In the genomic region with DNA sequence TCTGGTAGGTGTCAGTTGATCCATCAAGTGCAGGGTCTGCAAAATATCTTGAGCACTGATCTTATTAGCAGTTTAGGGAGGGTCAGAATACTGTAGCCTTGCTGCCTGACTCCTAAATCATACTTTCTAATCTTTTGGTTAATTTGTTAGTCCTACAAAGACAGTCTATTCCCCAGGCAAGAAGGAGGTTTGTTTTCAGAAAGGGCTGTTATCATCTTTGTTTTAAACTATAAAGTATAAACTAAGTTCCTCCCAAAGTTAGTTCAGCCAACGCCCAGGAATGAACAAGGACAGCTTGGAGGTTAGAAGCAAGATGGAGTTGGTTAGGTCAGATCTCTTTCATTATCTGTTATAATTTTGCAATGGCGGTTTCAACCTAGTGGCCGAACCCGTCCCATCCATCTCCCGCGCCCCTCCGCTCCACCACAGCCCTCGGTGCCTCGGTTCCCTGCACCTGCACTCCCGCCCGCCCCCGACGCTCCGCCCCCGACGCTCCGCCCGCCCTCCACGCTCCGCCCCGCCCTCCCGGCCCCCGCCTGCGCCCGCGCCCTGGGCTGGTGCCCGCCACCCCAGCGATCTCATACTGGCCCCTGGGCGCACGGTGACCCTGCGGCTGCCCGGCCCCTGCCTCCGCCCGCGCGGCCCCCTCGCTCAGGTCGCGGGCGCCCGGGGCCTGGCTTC, we compare ENCODE assay signal across 8 cellular contexts. TPM values are rescaled to one million over a fixed set of nuclear protein-coding genes. Genes with fewer than 3 reads are reported as not detected.
DNase-seq lines count a peak whose midpoint lies in the region; ATAC-seq, FAIRE-seq and TF ChIP-seq lines count a peak whose summit lies in the region.

A gene with protein sequence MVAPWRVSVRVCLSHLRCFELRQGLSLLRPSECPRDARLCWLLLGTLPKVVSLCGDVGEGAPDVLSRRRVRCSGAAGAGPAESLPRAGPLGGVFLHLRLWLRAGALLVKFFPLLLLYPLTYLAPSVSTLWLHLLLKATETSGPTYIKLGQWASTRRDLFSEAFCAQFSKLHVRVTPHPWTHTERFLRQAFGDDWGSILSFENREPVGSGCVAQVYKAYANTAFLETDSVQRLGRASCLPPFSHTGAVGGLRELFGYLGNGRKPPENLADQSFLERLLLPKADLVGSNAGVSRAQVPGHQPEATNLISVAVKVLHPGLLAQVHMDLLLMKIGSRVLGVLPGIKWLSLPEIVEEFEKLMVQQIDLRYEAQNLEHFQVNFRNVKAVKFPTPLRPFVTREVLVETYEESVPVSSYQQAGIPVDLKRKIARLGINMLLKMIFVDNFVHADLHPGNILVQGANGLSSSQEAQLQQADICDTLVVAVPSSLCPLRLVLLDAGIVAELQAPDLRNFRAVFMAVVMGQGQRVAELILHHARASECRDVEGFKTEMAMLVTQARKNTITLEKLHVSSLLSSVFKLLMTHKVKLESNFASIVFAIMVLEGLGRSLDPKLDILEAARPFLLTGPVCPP (plus strand): TSS at position 564 of the 681 bp plus-strand sequence. CDS start 386 bp downstream, outside the sequence.

- H3K79me2 ChIP-seq in ACC112 (ENCODE audit: control insufficient read depth, insufficient read depth, low read length, unreplicated experiment) (no peaks in the 10 kb centered on the region), fibroblast of lung (ENCODE audit: control insufficient read depth, insufficient read depth, low read length) (no peaks in the 10 kb centered on the region), neural cell (replicated peaks; ENCODE audit: insufficient read depth, low read length) (no peaks in the 10 kb centered on the region)

- H3K9ac ChIP-seq in fibroblast of lung (ENCODE audit: insufficient read depth, low read length): peak within 1 kb of the TSS; percentile 57
- H3K9ac ChIP-seq in neural cell (ENCODE audit: low read length): peak within 1 kb of the TSS; percentile 73

- no peak for FAIRE-seq in GM18507 (lab: Jason Lieb, UNC)

- TF ChIP-seq POLR2A in stomach (IDR thresholded peaks at IDR 0.05): no peak

- H3K4me3 ChIP-seq in ACC112 (ENCODE audit: low read depth, low read length) (peak within 1 kb of the TSS; percentile 98), fibroblast of lung (replicated peaks in 1 of 4; ENCODE audit: control extremely low read depth in 1 of 4, insufficient read depth in 1 of 4, low read depth in 3 of 4, low read length in 4 of 4) (peak within 1 kb of the TSS; percentile 53 to 73 (median 64)), neural cell (ENCODE audit: low read length) (peak within 1 kb of the TSS; percentile 74), stomach (peak within 1 kb of the TSS; percentile 71 to 85 (median 75))

- H3K27me3 Mint-ChIP-seq in activated T-cell treated with anti-CD3 and anti-CD28 coated beads, Interleukin-2, amount 50 U/mL, for 4 hours (ENCODE audit: low read depth): no peaks in the 10 kb centered on the region

- TF ChIP-seq CTCF in fibroblast of lung (conservative IDR thresholded peaks at IDR 0.05 in 1 of 2, IDR thresholded peaks at IDR 0.05 in 1 of 2; ENCODE audit: low read depth in 1 of 2, low read length in 2 of 2) (no peak), neural cell (IDR thresholded peaks at IDR 0.05; ENCODE audit: poor library complexity, severe bottlenecking) (no peak), stomach (IDR thresholded peaks at IDR 0.05) (no peak)

- H4K20me1 ChIP-seq in fibroblast of lung (ENCODE audit: control insufficient read depth, extremely low read depth, insufficient read depth, low read length) (no peaks in the 10 kb centered on the region), neural cell (ENCODE audit: insufficient read depth) (no peaks in the 10 kb centered on the region)

- H2AFZ ChIP-seq in ACC112 (ENCODE audit: low read length, unreplicated experiment) (peak within 1 kb of the TSS; percentile 98), fibroblast of lung (ENCODE audit: low read length) (peak within 1 kb of the TSS; percentile 85), neural cell (ENCODE audit: low read depth, low read length) (peak within 1 kb of the TSS; percentile 40)

- WGBS in stomach, 5 donors: 1 to 2% (median 1%) methylated on average over 18 to 41 of the region's 41 CpGs

- intact Hi-C loops in stomach (cut with DNase I; ENCODE audit: low total_unique reads): no loop called here

- H3K27me3 ChIP-seq in ACC112 (ENCODE audit: insufficient read depth, low read length) (no peaks in the 10 kb centered on the region), fibroblast of lung (ENCODE audit: control insufficient read depth, insufficient read depth, low read length) (no peaks in the 10 kb centered on the region), neural cell (ENCODE audit: insufficient read depth, low read depth, low read length) (peaks cover 13% of the 10 kb centered on the region), stomach (no peaks in the 10 kb centered on the region)

- H3K27ac ChIP-seq in ACC112 (ENCODE audit: low read depth, low read length) (no peak within 1 kb of the TSS), fibroblast of lung (ENCODE audit: insufficient read depth, low read length) (peak within 1 kb of the TSS; percentile 23), neural cell (ENCODE audit: low read length) (no peak within 1 kb of the TSS), stomach (peak within 1 kb of the TSS; percentile 86 to 96 (median 92))

- H3F3A ChIP-seq in neural cell (ENCODE audit: insufficient read depth, low read length, poor library complexity, severe bottlenecking): no peaks in the 10 kb centered on the region

- peak; percentile 77 for DNase-seq in GM18507 (ENCODE audit: extremely low spot score, insufficient read length, low read depth)
- peak; percentile 29 to 90 for DNase-seq in NCI-H526 (lab: John Stamatoyannopoulos, UW)
- peak; percentile 55 for DNase-seq in activated T-cell treated with anti-CD3 and anti-CD28 coated beads, Interleukin-2, amount 50 U/mL, for 4 hours
- DNase-seq in fibroblast of lung (ENCODE audit: low read depth in 2 of 2): no peak
- peak; percentile 71 for DNase-seq in stomach

- H3K36me3 ChIP-seq in ACC112 (ENCODE audit: insufficient read depth, low read length): no peaks in the 10 kb centered on the region
- no peaks in the 10 kb centered on the region for H3K36me3 ChIP-seq in fibroblast of lung (ENCODE audit: control insufficient read depth, insufficient read depth, low read length)
- no peaks in the 10 kb centered on the region for H3K36me3 ChIP-seq in neural cell (ENCODE audit: insufficient read depth, low read length)
- peaks cover 0 to 7% (median 0%) of the 10 kb centered on the region in 4 donors for H3K36me3 ChIP-seq in stomach

- H3K9me3 ChIP-seq in fibroblast of lung (ENCODE audit: control insufficient read depth, insufficient read depth, low read depth, low read length) (no peaks in the 10 kb centered on the region), neural cell (ENCODE audit: low read length) (no peaks in the 10 kb centered on the region), stomach (no peaks in the 10 kb centered on the region)

- TF ChIP-seq EP300 in neural cell (conservative IDR thresholded peaks at IDR 0.05; ENCODE audit: poor library complexity, severe bottlenecking): no peak
- TF ChIP-seq EP300 in stomach (IDR thresholded peaks at IDR 0.05): no peak

- H3K4me1 Mint-ChIP-seq in activated T-cell treated with anti-CD3 and anti-CD28 coated beads, Interleukin-2, amount 50 U/mL, for 4 hours (ENCODE audit: low read depth): peaks cover 32% of the 10 kb centered on the region

- H3K4me2 ChIP-seq in fibroblast of lung (ENCODE audit: extremely low read depth, insufficient read depth, low read length) (peak within 1 kb of the TSS; percentile 97), neural cell (ENCODE audit: low read length) (no peak within 1 kb of the TSS)

- TF ChIP-seq RAD21 in neural cell (conservative IDR thresholded peaks at IDR 0.05): no peak

- peaks cover 15% of the 10 kb centered on the region for H3K4me1 ChIP-seq in ACC112 (ENCODE audit: control insufficient read depth, insufficient read depth, low read length, unreplicated experiment)
- H3K4me1 ChIP-seq in fibroblast of lung (ENCODE audit: control insufficient read depth, extremely low read depth, insufficient read depth, low read length): peaks cover 4% of the 10 kb centered on the region
- H3K4me1 ChIP-seq in stomach: peaks cover 25 to 38% (median 32%) of the 10 kb centered on the region in 4 donors

- peaks cover 5% of the 10 kb centered on the region for H3K36me3 Mint-ChIP-seq in activated T-cell treated with anti-CD3 and anti-CD28 coated beads, Interleukin-2, amount 50 U/mL, for 4 hours (ENCODE audit: insufficient read depth)

- H3K9me3 Mint-ChIP-seq in activated T-cell treated with anti-CD3 and anti-CD28 coated beads, Interleukin-2, amount 50 U/mL, for 4 hours: no peaks in the 10 kb centered on the region

- H3K4me3 Mint-ChIP-seq in activated T-cell treated with anti-CD3 and anti-CD28 coated beads, Interleukin-2, amount 50 U/mL, for 4 hours: peak within 1 kb of the TSS; percentile 84

- ATAC-seq in HG03039 (IDR thresholded peaks at IDR 0.05; ENCODE audit: unreplicated experiment): peak; percentile 58
- ATAC-seq in activated T-cell treated with anti-CD3 and anti-CD28 coated beads, Interleukin-2, amount 50 U/mL, for 4 hours: peak; percentile 81 to 82

- no peaks in the 10 kb centered on the region for H3K9me2 ChIP-seq in neural cell (ENCODE audit: insufficient read depth, low read length)

TF ChIP-seq in neural cell, 6 proteins besides CTCF, POLR2A, EP300 and RAD21:
- TF ChIP-seq TAF1 (IDR thresholded peaks at IDR 0.05; ENCODE audit: low read depth) (no peak), POLR2AphosphoS5 (IDR thresholded peaks at IDR 0.05) (peak; percentile 62)
TF ChIP-seq in neural cell: peak in this region for 1.

RNA-seq across cellular contexts. Expression of the gene that starts here (rescaled TPM):
- total RNA-seq in activated T-cell treated with anti-CD3 and anti-CD28 coated beads, Interleukin-2, amount 50 U/mL, for 4 hours: 10 to 100 TPM; 22.2 to 23.7 (median 22.4) TPM
- total RNA-seq in fibroblast of lung (24.9 and 37.5 TPM in 2 replicates), stomach (10 to 100 TPM in 4 of 5 donors, 1 to 10 TPM in 1; 2.7 to 62.3 (median 22.0) TPM)
- polyA plus RNA-seq in fibroblast of lung (7.1 and 9.5 TPM in 2 replicates), neural cell (18.3 and 20.2 TPM in 2 replicates), stomach (10 to 100 TPM in 2 of 3 donors, 1 to 10 TPM in 1; 8.7 to 20.9 (median 10.5) TPM)
- polyA plus RNA-seq in fibroblast of lung (2012): 7.9 and 11.0 TPM in 2 replicates
- polyA minus RNA-seq in fibroblast of lung (ENCODE audit: low replicate concordance) (7.0 and 12.7 TPM in 2 replicates), neural cell (23.5 and 29.9 TPM in 2 replicates)

Comparison
In these comparisons a context has a peak if more than half of its experiments do, and no peak if none do; other contexts are left out.
1. H2AFZ ChIP-seq: peak in every context shown above with its lines; median percentile 98 in ACC112; 85 in fibroblast of lung; 40 in neural cell.
2. H3K27ac ChIP-seq: peak in fibroblast of lung (single experiment) and stomach (5 of 5); none in ACC112 (single experiment) and neural cell (single experiment).
3. DNase-seq: peak in GM18507 (single experiment), NCI-H526 (2 of 2), activated T-cell treated with anti-CD3 and anti-CD28 coated beads, Interleukin-2, amount 50 U/mL, for 4 hours (single experiment) and stomach (single experiment); none in fibroblast of lung (0 of 2).
4. Peak in every context shown above with its lines, with median percentiles within 50 percentile points of each other: H3K4me3 ChIP-seq.